ENCODE assay signal across 10 cellular contexts in genomic region chr1:27116697-27117096, GRCh38. TPM values are rescaled to one million over a fixed set of nuclear protein-coding genes. Genes with fewer than 3 reads are reported as not detected.
A peak's percentile ranks its signal among the peaks of the same experiment; 100 is the strongest.
DNase-seq lines count a peak whose midpoint lies in the region; ATAC-seq and TF ChIP-seq lines count a peak whose summit lies in the region.
"Had no signal": no experiment of that assay in that cellular context is flagged by ENCODE, and none has a peak within 500 bp of the region (broad histone marks: within the 10 kb centered on the region; RNA-seq: fewer than 3 reads in every experiment).

No MANE protein-coding gene starts in this region.

- no peak for ATAC-seq in GM19455 (IDR thresholded peaks at IDR 0.05; ENCODE audit: unreplicated experiment)

- intact Hi-C loops in esophagus squamous epithelium (cut with DNase I) (no loop called here), spleen (cut with DNase I; ENCODE audit: low total_unique reads) (no loop called here)

- no peaks in the 10 kb centered on the region for H3K9me3 ChIP-seq in GM23248 (ENCODE audit: low read depth)
- H3K9me3 ChIP-seq in esophagus squamous epithelium = no peaks in the 10 kb centered on the region
- no peaks in the 10 kb centered on the region for H3K9me3 ChIP-seq in spleen

- 0 out of 2 replicates have a peak overlapping the region, but pooled peaks have one; percentile 90 for H3K27ac ChIP-seq in GM23248
- peak overlapping the region; percentile 61 for H3K27ac ChIP-seq in RWPE1
- peak overlapping the region in 3 of 4 donors; percentile 71 to 85 (median 80) for H3K27ac ChIP-seq in esophagus squamous epithelium
- H3K27ac ChIP-seq in spleen = peak overlapping the region in 7 of 8 donors; percentile 58 to 87 (median 80)

- H3K4me3 ChIP-seq in GM23248 = no peak overlapping the region
- no peak overlapping the region for H3K4me3 ChIP-seq in esophagus squamous epithelium
- H3K4me3 ChIP-seq in spleen = no peak overlapping the region

- no peak overlapping the region for H2AFZ ChIP-seq in GM23248

- H3K79me2 ChIP-seq in GM23248 (ENCODE audit: insufficient read depth) = peaks cover 70% of the 10 kb centered on the region

- peaks cover 52% of the 10 kb centered on the region for H3K4me1 ChIP-seq in GM23248 (ENCODE audit: insufficient read depth)
- H3K4me1 ChIP-seq in esophagus squamous epithelium = peaks cover 20 to 82% (median 60%) of the 10 kb centered on the region in 3 donors
- H3K4me1 ChIP-seq in spleen = peaks cover 16 to 100% (median 69%) of the 10 kb centered on the region in 6 donors

- POLR2A ChIA-PET in RWPE1 (lab: Yijun Ruan, JAX; ENCODE audit: low non-redundant PET) = no interaction called here

- H3K27me3 ChIP-seq in GM23248 (replicated peaks; ENCODE audit: insufficient read depth) = no peaks in the 10 kb centered on the region
- H3K27me3 ChIP-seq in esophagus squamous epithelium = no peaks in the 10 kb centered on the region
- no peaks in the 10 kb centered on the region for H3K27me3 ChIP-seq in spleen (replicated peaks in 1 of 7)

- H3F3A ChIP-seq in GM23248 (ENCODE audit: insufficient read depth) = peaks cover 33% of the 10 kb centered on the region

- no peak overlapping the region for H3K4me2 ChIP-seq in GM23248 (ENCODE audit: unreplicated experiment)

- CTCF ChIA-PET in RWPE1 (lab: Yijun Ruan, JAX) = interaction anchor here (1.2 kb wide), 1 partner anchor 72 kb away, joined by 4 read pairs; no protein-coding TSS in a partner anchor

- H3K9ac ChIP-seq in GM23248 = no peak overlapping the region

- no peaks in the 10 kb centered on the region for H3K9me2 ChIP-seq in GM23248 (ENCODE audit: insufficient read depth)

- TF ChIP-seq POLR2A in esophagus squamous epithelium (IDR thresholded peaks at IDR 0.05) = no peak
- no peak for TF ChIP-seq POLR2A in spleen (IDR thresholded peaks at IDR 0.05)

- H3K36me3 ChIP-seq in GM23248 (ENCODE audit: low read depth) (no peaks in the 10 kb centered on the region), esophagus squamous epithelium (peaks cover 4 to 11% (median 7%) of the 10 kb centered on the region in 3 donors), spleen (peaks cover 0 to 16% (median 0%) of the 10 kb centered on the region in 6 donors)

- in situ Hi-C loops in GM23248 (cut with MboI) = loop anchor here (25.0 kb wide), 1 partner anchor 496 kb away; the partner anchor contains the start of gene AHDC1

- H4K20me1 ChIP-seq in GM23248 (ENCODE audit: insufficient read depth) = no peaks in the 10 kb centered on the region

- no peak for TF ChIP-seq CTCF in RWPE1 (conservative IDR thresholded peaks at IDR 0.05; ENCODE audit: low read depth)
- TF ChIP-seq CTCF in esophagus squamous epithelium (IDR thresholded peaks at IDR 0.05) = no peak
- TF ChIP-seq CTCF in spleen (IDR thresholded peaks at IDR 0.05 in 8 of 11, conservative IDR thresholded peaks at IDR 0.05 in 3 of 11) = no peak

- DNase-seq in GM23248 = peak; percentile 65
- DNase-seq in RWPE1 (ENCODE audit: low spot score) = no peak
- DNase-seq in esophagus squamous epithelium (lab: John Stamatoyannopoulos, UW) = no peak
- DNase-seq in spleen = no peak
- no peak for DNase-seq in NCI-H1105 treated with DMSO at 0.1 percent for 48 hours (lab: John Stamatoyannopoulos, UW)
- no peak for DNase-seq in NCI-H82 treated with DMSO at 0.1 percent for 48 hours (lab: John Stamatoyannopoulos, UW; ENCODE audit: unreplicated experiment)
- DNase-seq: endodermal cell; midbrain; NK-92 treated with Interleukin-12 subunit alpha and Interleukin-12 subunit beta, amount 100 ng/mL, for 24 hours had no signal

RNA-seq across cellular contexts. Expression of gene SLC9A1, which starts 38.2 kb away (rescaled TPM):
- total RNA-seq in GM23248 (2014; rRNA removed; shearing (Covaris generic)) = 8.5 and 12.9 TPM in 2 replicates
- polyA plus RNA-seq in GM23248 (2016; fragmentation: Nextera tagmentation; extraction: Ambion mirVana) (20.0 and 23.7 TPM in 2 replicates), spleen (10 to 100 TPM in 1 of 3 donors, 1 to 10 TPM in 2; 6.0 to 14.8 (median 7.7) TPM)
- total RNA-seq in esophagus squamous epithelium (10 to 100 TPM; 11.4 to 18.8 (median 16.6) TPM), spleen (10 to 100 TPM; 21.2 to 40.4 (median 35.0) TPM)
